11 cellular contexts compared by ENCODE assay signal in the genomic region with DNA sequence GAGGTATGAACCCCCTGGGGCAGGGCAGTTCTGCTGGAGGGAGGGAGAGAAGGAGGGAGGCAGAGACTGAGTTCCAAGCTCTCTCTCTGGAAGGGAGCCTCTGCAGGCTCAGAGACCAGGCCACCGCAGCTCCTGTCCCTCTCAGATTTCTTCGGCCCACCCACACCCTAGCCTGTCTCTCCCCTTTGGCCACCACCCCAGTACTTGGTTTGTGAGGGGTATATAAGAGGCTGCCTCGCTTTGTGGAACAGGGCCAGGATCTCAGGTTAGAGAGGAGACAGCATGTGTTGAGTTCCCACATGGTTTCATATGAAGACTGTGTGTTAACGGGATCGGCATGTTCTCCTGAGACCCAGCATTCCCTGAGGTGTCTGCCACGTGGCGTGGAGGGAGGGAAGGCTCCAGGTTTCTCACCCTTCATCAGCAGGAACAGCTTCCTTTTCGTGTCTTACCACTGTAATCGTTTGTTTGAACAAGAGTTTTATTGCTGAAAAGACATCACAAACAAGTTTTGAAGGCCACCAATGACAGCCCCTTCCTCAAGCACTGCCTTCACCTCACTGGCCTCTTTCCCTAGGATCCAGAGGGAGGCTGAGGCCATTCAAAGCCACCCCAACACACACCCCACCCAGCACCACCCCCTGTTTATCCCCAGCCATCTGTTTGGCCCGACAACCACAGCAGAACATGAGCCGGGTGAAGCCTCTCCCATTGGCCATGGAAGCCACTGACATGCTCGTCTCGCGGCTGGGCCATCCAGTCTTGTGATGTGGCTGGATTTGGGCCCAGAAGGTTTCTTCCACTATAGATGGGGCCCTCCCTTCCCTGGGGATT. TPM values are rescaled to one million over a fixed set of nuclear protein-coding genes. Genes with fewer than 3 reads are reported as not detected.
DNase-seq lines count a peak whose midpoint lies in the region; ATAC-seq and TF ChIP-seq lines count a peak whose summit lies in the region.
"Had no signal": no experiment of that assay in that cellular context is flagged by ENCODE, and none has a peak within 500 bp of the region (broad histone marks: within the 10 kb centered on the region; RNA-seq: fewer than 3 reads in every experiment).

No MANE protein-coding gene starts in this region.

- no peaks in the 10 kb centered on the region for H4K20me1 ChIP-seq in GM23248 (ENCODE audit: insufficient read depth)

- H3K9me3 ChIP-seq in GM23248 (ENCODE audit: low read depth) = no peaks in the 10 kb centered on the region
- no peaks in the 10 kb centered on the region for H3K9me3 ChIP-seq in SJSA1 (replicated peaks)
- no peaks in the 10 kb centered on the region for H3K9me3 ChIP-seq in gastroesophageal sphincter

- peaks cover 3% of the 10 kb centered on the region for H3K4me1 Mint-ChIP-seq in glutamatergic neuron (ENCODE audit: low read depth, unreplicated experiment)

- in situ Hi-C loops in GM23248 (cut with MboI) = no loop called here

- H3K4me3 ChIP-seq in GM23248 (no peak overlapping the region), SJSA1 (no peak overlapping the region), gastroesophageal sphincter (no peak overlapping the region)

- TF ChIP-seq POLR2A in gastroesophageal sphincter (IDR thresholded peaks at IDR 0.05) = no peak

- H3K4me2 ChIP-seq in GM23248 (ENCODE audit: unreplicated experiment) = no peak overlapping the region

- no peaks in the 10 kb centered on the region for H3K27me3 ChIP-seq in GM23248 (replicated peaks; ENCODE audit: insufficient read depth)
- H3K27me3 ChIP-seq in SJSA1 (replicated peaks) = no peaks in the 10 kb centered on the region
- H3K27me3 ChIP-seq in gastroesophageal sphincter = no peaks in the 10 kb centered on the region

- H2AFZ ChIP-seq in GM23248 = peak overlapping the region; percentile 55

- H3K27me3 Mint-ChIP-seq in glutamatergic neuron (ENCODE audit: unreplicated experiment) = peaks cover 3% of the 10 kb centered on the region

- H3K79me2 ChIP-seq in GM23248 (ENCODE audit: insufficient read depth) = peaks cover 6% of the 10 kb centered on the region

- no peaks in the 10 kb centered on the region for H3K9me2 ChIP-seq in GM23248 (ENCODE audit: insufficient read depth)

- 42% methylated on average over 14 of the region's 14 CpGs for WGBS in GM23248 (ENCODE audit: low coverage in 1 of 2, low lambda C conversion rate in 2 of 2, missing lambda C conversion rate in 2 of 2), 2 experiments
- WGBS in gastroesophageal sphincter (ENCODE audit: low coverage in 1 of 2), 2 donors = 54 to 76% methylated on average over 8 to 9 of the region's 14 CpGs

- H3K27ac ChIP-seq in GM23248 (peak overlapping the region; percentile 26), SJSA1 (peak overlapping the region; percentile 41; the same call in 1 of the 2 replicates), gastroesophageal sphincter (peak overlapping the region in 3 of 4 donors; percentile 95 to 100 (median 96))

- H3F3A ChIP-seq in GM23248 (ENCODE audit: insufficient read depth) = peaks cover 29% of the 10 kb centered on the region

- no peaks in the 10 kb centered on the region for H3K9me3 Mint-ChIP-seq in glutamatergic neuron (ENCODE audit: unreplicated experiment)

- ATAC-seq in gastroesophageal sphincter = no peak
- peak; percentile 9 for ATAC-seq in sciatic nerve
- no peak for ATAC-seq in HG03354 (IDR thresholded peaks at IDR 0.05; ENCODE audit: poor library complexity, severe bottlenecking, unreplicated experiment)
- no peak for ATAC-seq in GM18520 (IDR thresholded peaks at IDR 0.05; ENCODE audit: unreplicated experiment)
- ATAC-seq in HG03469 (IDR thresholded peaks at IDR 0.05; ENCODE audit: unreplicated experiment) = no peak

- no peaks in the 10 kb centered on the region for H3K36me3 Mint-ChIP-seq in glutamatergic neuron (ENCODE audit: unreplicated experiment)

- no peaks in the 10 kb centered on the region for H3K36me3 ChIP-seq in GM23248 (ENCODE audit: low read depth)
- H3K36me3 ChIP-seq in SJSA1 = peaks cover 12% of the 10 kb centered on the region
- no peaks in the 10 kb centered on the region for H3K36me3 ChIP-seq in gastroesophageal sphincter

- intact Hi-C loops in sciatic nerve (cut with DNase I) = no loop called here

- H3K4me1 ChIP-seq in GM23248 (ENCODE audit: insufficient read depth) (peaks cover 41% of the 10 kb centered on the region), SJSA1 (replicated peaks) (peaks cover 46% of the 10 kb centered on the region), gastroesophageal sphincter (peaks cover 12 to 53% (median 33%) of the 10 kb centered on the region in 3 donors)

- peak; percentile 38 for DNase-seq in GM23248
- DNase-seq in SJSA1 (ENCODE audit: low read depth in 1 of 2, low spot score in 2 of 2) = peak in 1 of 2 experiments; percentile 59
- no peak for DNase-seq in sciatic nerve (ENCODE audit: low spot score)
- DNase-seq in glutamatergic neuron = no peak
- DNase-seq: central memory CD4-positive, alpha-beta T cell; kidney glomerular epithelial cell; NCI-H1436 treated with DMSO at 0.1 percent for 48 hours had no signal

- TF ChIP-seq EP300 in gastroesophageal sphincter (IDR thresholded peaks at IDR 0.05) = no peak

- no peak overlapping the region for H3K4me3 Mint-ChIP-seq in glutamatergic neuron (ENCODE audit: unreplicated experiment)

- peak overlapping the region; percentile 8; the same call in 1 of the 2 replicates for H3K9ac ChIP-seq in GM23248

- TF ChIP-seq CTCF in gastroesophageal sphincter (IDR thresholded peaks at IDR 0.05) (no peak), glutamatergic neuron (IDR thresholded peaks at IDR 0.05; ENCODE audit: partially characterized antibody, unreplicated experiment) (no peak)

- no peak overlapping the region for H3K27ac Mint-ChIP-seq in glutamatergic neuron (ENCODE audit: unreplicated experiment)

RNA-seq across cellular contexts. Expression of a gene that starts 9.8 kb away (rescaled TPM):
- 27.6 and 33.9 TPM in 2 replicates for total RNA-seq in GM23248 (2014; rRNA removed; shearing (Covaris generic))
- 42.9 TPM in 2 replicates for polyA plus RNA-seq in GM23248 (2016; fragmentation: Nextera tagmentation; extraction: Ambion mirVana)
- total RNA-seq in SJSA1 (2014; rRNA removed; shearing (Covaris generic)) = 6.3 and 8.4 TPM in 2 replicates
- 10 to 100 TPM in 3 of 4 donors, 1 to 10 TPM in 1; 7.8 to 46.0 (median 14.0) TPM for total RNA-seq in gastroesophageal sphincter
- total RNA-seq in sciatic nerve = 288 TPM
- total RNA-seq in glutamatergic neuron (ENCODE audit: unreplicated experiment) = 0.22 TPM

Comparison
In these comparisons a context has a peak if more than half of its experiments do, and no peak if none do; other contexts are left out.
1. H3K27ac ChIP-seq: peak in every context shown above with its lines; median percentile 96 in gastroesophageal sphincter; 41 in SJSA1; 26 in GM23248.